10 cellular contexts compared by ENCODE assay signal in the genomic region with DNA sequence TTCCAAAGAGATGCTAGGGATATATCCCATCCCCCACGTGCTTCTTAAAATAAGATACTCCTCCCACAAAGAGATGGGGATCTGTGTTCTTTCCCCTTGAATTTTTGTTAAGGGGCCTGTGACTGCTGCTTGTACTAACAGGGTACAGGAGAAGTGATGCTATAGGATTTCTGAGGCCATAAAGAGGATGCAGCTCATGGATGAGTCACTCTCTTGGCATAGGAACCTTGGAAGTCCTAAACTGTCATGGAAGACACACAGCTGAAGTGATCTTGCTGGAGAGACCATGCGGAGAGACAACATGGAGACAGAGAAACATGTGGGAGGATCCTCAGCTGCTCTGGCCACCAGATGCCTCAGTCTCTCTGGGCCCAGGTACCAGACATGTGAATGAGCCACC.
"Had no signal": no experiment of that assay in that cellular context is flagged by ENCODE, and none has a peak within 500 bp of the region (broad histone marks: within the 10 kb centered on the region; RNA-seq: fewer than 3 reads in every experiment).

No MANE protein-coding gene starts in this region.

- H3K36me3 ChIP-seq: tibial artery, vagina had no signal

- H3K27ac ChIP-seq: parathyroid adenoma, tibial artery, vagina had no signal

- H3K27me3 ChIP-seq: vagina had no signal

- ATAC-seq: WTC11 had no signal

- H3K9me3 ChIP-seq: tibial artery, vagina had no signal

- H3K79me2 ChIP-seq: parathyroid adenoma had no signal

- H3K4me1 ChIP-seq: parathyroid adenoma, tibial artery, vagina had no signal

- H2AFZ ChIP-seq: parathyroid adenoma had no signal

- H3K27ac Mint-ChIP-seq: activated CD4-positive, alpha-beta T cell treated with anti-CD3 and anti-CD28 coated beads, Interleukin-2, amount 10 ng/mL, durations not matched to agents 7 days and 5 days; WTC11 had no signal

- DNase-seq: activated CD4-positive, alpha-beta T cell treated with anti-CD3 and anti-CD28 coated beads, Interleukin-2, amount 10 ng/mL, durations not matched to agents 7 days and 5 days; activated CD8-positive, alpha-beta memory T cell treated with anti-CD3 and anti-CD28 coated beads for 24 hours; activated naive CD4-positive, alpha-beta T cell treated with Interleukin-2 at 50 U/mL for 16 hours; midbrain; retina; small intestine; tibial artery had no signal

- H3K36me3 Mint-ChIP-seq: WTC11 had no signal

- H3K4me1 Mint-ChIP-seq: WTC11 had no signal

- H3K4me3 Mint-ChIP-seq: activated CD4-positive, alpha-beta T cell treated with anti-CD3 and anti-CD28 coated beads, Interleukin-2, amount 10 ng/mL, durations not matched to agents 7 days and 5 days; WTC11 had no signal

- H3K9me3 Mint-ChIP-seq: activated CD4-positive, alpha-beta T cell treated with anti-CD3 and anti-CD28 coated beads, Interleukin-2, amount 10 ng/mL, durations not matched to agents 7 days and 5 days had no signal

- H3K4me3 ChIP-seq: tibial artery, vagina had no signal
